1 cellular context compared by ENCODE assay signal in the genomic region with DNA sequence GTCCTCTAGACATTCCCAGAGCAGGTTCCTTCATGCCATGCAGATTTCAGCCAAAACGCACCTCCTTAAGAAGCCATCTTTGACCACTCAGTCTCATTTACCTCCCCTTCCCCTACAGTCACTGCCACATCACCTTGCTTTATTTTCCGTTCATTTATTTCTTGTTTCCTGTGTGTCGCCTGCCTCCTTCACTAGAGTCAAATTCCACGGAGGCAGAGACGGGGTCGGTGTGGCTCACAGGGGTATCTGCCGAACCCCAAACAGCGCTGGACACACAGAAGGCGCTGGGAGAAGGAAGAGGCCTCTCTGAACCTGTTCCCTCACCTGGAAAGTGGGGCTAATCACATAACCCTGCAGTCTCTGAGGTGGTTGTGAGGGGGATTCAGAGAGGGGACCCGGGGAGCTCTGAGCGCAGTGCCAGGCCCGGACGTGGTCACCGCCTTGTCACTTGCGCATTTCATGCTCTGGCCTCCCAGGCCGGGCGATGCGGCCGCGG.
TF ChIP-seq lines count a peak whose summit lies in the region.

No MANE protein-coding gene starts in this region.

TF ChIP-seq in IMR-90, 13 proteins besides CTCF, POLR2A, EP300 and RAD21:
- TF ChIP-seq RCOR1 (IDR thresholded peaks at IDR 0.05; ENCODE audit: insufficient replicate concordance, low read length): no peak
- no peak for TF ChIP-seq MAZ (IDR thresholded peaks at IDR 0.05; ENCODE audit: borderline replicate concordance, low read depth, low read length)
- no peak for TF ChIP-seq MXI1 (IDR thresholded peaks at IDR 0.05; ENCODE audit: borderline replicate concordance, low read depth, low read length)
- TF ChIP-seq, protein P1, sequence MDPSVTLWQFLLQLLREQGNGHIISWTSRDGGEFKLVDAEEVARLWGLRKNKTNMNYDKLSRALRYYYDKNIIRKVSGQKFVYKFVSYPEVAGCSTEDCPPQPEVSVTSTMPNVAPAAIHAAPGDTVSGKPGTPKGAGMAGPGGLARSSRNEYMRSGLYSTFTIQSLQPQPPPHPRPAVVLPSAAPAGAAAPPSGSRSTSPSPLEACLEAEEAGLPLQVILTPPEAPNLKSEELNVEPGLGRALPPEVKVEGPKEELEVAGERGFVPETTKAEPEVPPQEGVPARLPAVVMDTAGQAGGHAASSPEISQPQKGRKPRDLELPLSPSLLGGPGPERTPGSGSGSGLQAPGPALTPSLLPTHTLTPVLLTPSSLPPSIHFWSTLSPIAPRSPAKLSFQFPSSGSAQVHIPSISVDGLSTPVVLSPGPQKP (IDR thresholded peaks at IDR 0.05; ENCODE audit: borderline replicate concordance, low read depth, low read length): no peak
- no peak for TF ChIP-seq FOS (IDR thresholded peaks at IDR 0.05; ENCODE audit: low read depth, low read length)
TF ChIP-seq in IMR-90: peak in this region for 0.
